ENCODE assay signal across 1 cellular context in genomic region chr15:66014639-66015182, GRCh38.
TF ChIP-seq lines count a peak whose summit lies in the region.

No MANE protein-coding gene starts in this region.

TF ChIP-seq in K562, 482 proteins besides CTCF, POLR2A, EP300 and RAD21 (continued from another document):
- TF ChIP-seq PKNOX1 (IDR thresholded peaks at IDR 0.05) (peak; percentile 58; the same call in 1 of the 2 replicates), CBFA2T2 (conservative IDR thresholded peaks at IDR 0.05) (no peak), KDM1A (IDR thresholded peaks at IDR 0.05) (no peak), ZNF263 (CRISPR knock-in tag; IDR thresholded peaks at IDR 0.05; ENCODE audit: borderline replicate concordance) (no peak), BHLHE40 (IDR thresholded peaks at IDR 0.05; ENCODE audit: low read length) (no peak), SRSF3 (IDR thresholded peaks at IDR 0.05; ENCODE audit: insufficient read depth, low read length) (no peak), E2F4 (CRISPR knock-in tag; IDR thresholded peaks at IDR 0.05; ENCODE audit: low read depth) (no peak), TRIM25 (IDR thresholded peaks at IDR 0.05; ENCODE audit: borderline replicate concordance) (no peak), MEIS2 (IDR thresholded peaks at IDR 0.05; ENCODE audit: partially characterized antibody) (peak; percentile 57), E2F3 (CRISPR knock-in tag; IDR thresholded peaks at IDR 0.05) (no peak)
